ENCODE assay signal across 12 cellular contexts in the genomic region with DNA sequence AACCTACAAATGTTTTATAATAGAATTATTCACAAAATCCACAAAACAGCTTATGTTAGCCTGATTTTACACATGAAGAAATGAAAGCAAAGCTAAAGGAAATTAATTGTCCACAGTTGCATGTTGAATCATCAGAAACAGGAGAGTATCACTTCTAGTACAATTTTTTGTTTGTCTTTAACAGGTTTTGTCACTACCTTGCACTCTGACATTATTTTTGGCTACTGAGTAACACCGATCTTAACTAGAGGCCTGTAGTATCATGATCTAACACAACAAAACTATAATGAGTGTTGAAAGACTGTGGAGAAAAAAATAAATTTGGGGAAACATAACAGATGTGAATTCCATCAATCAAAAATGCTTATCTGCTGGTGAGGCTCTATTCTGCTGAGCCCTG.
DNase-seq lines count a peak whose midpoint lies in the region; ATAC-seq and TF ChIP-seq lines count a peak whose summit lies in the region.
"Had no signal": no experiment of that assay in that cellular context is flagged by ENCODE, and none has a peak within 500 bp of the region (broad histone marks: within the 10 kb centered on the region; RNA-seq: fewer than 3 reads in every experiment).

No MANE protein-coding gene starts in this region.

- peaks cover 44% of the 10 kb centered on the region for H3K4me1 ChIP-seq in Karpas-422 (ENCODE audit: low read length)
- H3K4me1 ChIP-seq in uterus, result no peaks in the 10 kb centered on the region
- H3K4me1 ChIP-seq: colonic mucosa had no signal

- H3K9me3 ChIP-seq in Karpas-422 (ENCODE audit: low read length), result no peaks in the 10 kb centered on the region
- no peaks in the 10 kb centered on the region for H3K9me3 ChIP-seq in uterus
- H3K9me3 ChIP-seq: colonic mucosa, psoas muscle had no signal

- H3K27ac ChIP-seq in Karpas-422 (ENCODE audit: low read length) (peak overlapping the region; percentile 62), uterus (peak overlapping the region in 1 of 2 donors; percentile 1)
- H3K27ac ChIP-seq: colonic mucosa, psoas muscle had no signal

- H2AFZ ChIP-seq in Karpas-422 (ENCODE audit: low read length), result no peak overlapping the region; the same call in 1 of the 2 replicates

- H3K27me3 ChIP-seq in Karpas-422 (ENCODE audit: low read length) (no peaks in the 10 kb centered on the region), uterus (no peaks in the 10 kb centered on the region)
- H3K27me3 ChIP-seq: colonic mucosa had no signal

- H3K4me1 Mint-ChIP-seq in HFFc6 (ENCODE audit: low read depth), result peaks cover 57% of the 10 kb centered on the region

- no peak for DNase-seq in HFFc6
- no peak for DNase-seq in Karpas-422
- peak; percentile 32 to 43 for DNase-seq in lung microvascular endothelial cell (ENCODE audit: low read depth in 2 of 2)
- DNase-seq in NCI-H1105 (lab: John Stamatoyannopoulos, UW), result no peak
- DNase-seq in NCI-H748 treated with DMSO at 0.1 percent for 48 hours (lab: John Stamatoyannopoulos, UW), result no peak
- no peak for DNase-seq in uterus
- DNase-seq: activated CD4-positive, alpha-beta T cell treated with anti-CD3 and anti-CD28 coated beads for 48 hours; colonic mucosa; GF-D8; NK-92 treated with Interleukin-12 subunit alpha and Interleukin-12 subunit beta, amount 100 ng/mL, for 24 hours; psoas muscle had no signal

- no peak for TF ChIP-seq POLR2A in uterus (IDR thresholded peaks at IDR 0.05)

- TF ChIP-seq CTCF in HFFc6 (IDR thresholded peaks at IDR 0.05), result no peak
- no peak for TF ChIP-seq CTCF in uterus (IDR thresholded peaks at IDR 0.05)

- peaks cover 1% of the 10 kb centered on the region; the same call in 1 of the 2 replicates for H3K27me3 Mint-ChIP-seq in HFFc6 (ENCODE audit: insufficient read depth)

- intact Hi-C loops in uterus (cut with DNase I; ENCODE audit: low total_unique reads), result no loop called here

- peak; percentile 47 for ATAC-seq in GM19025 (IDR thresholded peaks at IDR 0.05; ENCODE audit: low read depth, unreplicated experiment)

- H3K4me3 ChIP-seq in Karpas-422 (ENCODE audit: low read length) (no peak overlapping the region), uterus (no peak overlapping the region)
- H3K4me3 ChIP-seq: colonic mucosa, psoas muscle had no signal

- H3K79me2 ChIP-seq in Karpas-422 (ENCODE audit: low read length), result peaks cover 94% of the 10 kb centered on the region

- H3K4me3 Mint-ChIP-seq in HFFc6, result no peak overlapping the region

- peaks cover 13% of the 10 kb centered on the region; the same call in 1 of the 2 replicates for H3K36me3 Mint-ChIP-seq in HFFc6 (ENCODE audit: low read depth)

- H3K36me3 ChIP-seq in Karpas-422 (ENCODE audit: insufficient read depth, low read length) (no peaks in the 10 kb centered on the region), uterus (no peaks in the 10 kb centered on the region)
- H3K36me3 ChIP-seq: colonic mucosa had no signal

- no peaks in the 10 kb centered on the region for H3K9me3 Mint-ChIP-seq in HFFc6

- no peaks in the 10 kb centered on the region for H4K20me1 ChIP-seq in Karpas-422 (ENCODE audit: insufficient read depth, low read depth, low read length)

- H3K27ac Mint-ChIP-seq in HFFc6, result peak overlapping the region; percentile 47

- H3K9me2 ChIP-seq in Karpas-422 (replicated peaks; ENCODE audit: insufficient read depth, low read length), result no peaks in the 10 kb centered on the region

- no peak overlapping the region for H3K9ac ChIP-seq in Karpas-422 (ENCODE audit: low read length)

- peak overlapping the region; percentile 36 for H3K4me2 ChIP-seq in Karpas-422 (ENCODE audit: low read depth, low read length, poor library complexity, severe bottlenecking)

Comparison
In these comparisons a context has a peak if more than half of its experiments do, and no peak if none do; other contexts are left out.
1. DNase-seq: peak in lung microvascular endothelial cell (2 of 2); none in HFFc6 (single experiment), Karpas-422 (single experiment), NCI-H1105 (single experiment), NCI-H748 treated with DMSO at 0.1 percent for 48 hours (single experiment) and uterus (0 of 2).